In genomic region chr6:158938811-158939254, GRCh38 we compare ENCODE assay signal across 9 cellular contexts.
DNase-seq lines count a peak whose midpoint lies in the region; ATAC-seq and TF ChIP-seq lines count a peak whose summit lies in the region.
"Had no signal": no experiment of that assay in that cellular context is flagged by ENCODE, and none has a peak within 500 bp of the region (broad histone marks: within the 10 kb centered on the region; RNA-seq: fewer than 3 reads in every experiment).

No MANE protein-coding gene starts in this region.

- no TSS peak for BruUV-seq in Caco-2 (replicated peaks; lab: Mats Ljungman, UMichigan)

- H3K9me3 Mint-ChIP-seq in Caco-2 (ENCODE audit: unreplicated experiment), result no peaks in the 10 kb centered on the region

- H3K4me3 Mint-ChIP-seq in Caco-2 (ENCODE audit: unreplicated experiment), result peak overlapping the region; percentile 82

- no peaks in the 10 kb centered on the region for H3K36me3 Mint-ChIP-seq in Caco-2 (ENCODE audit: insufficient read depth, unreplicated experiment)

- intact Hi-C loops in Caco-2 (cut with micrococcal nuclease; ENCODE audit: unreplicated experiment), result no loop called here
- intact Hi-C loops in esophagus squamous epithelium (cut with DNase I), result no loop called here

- POLR2A ChIA-PET in Caco-2 (lab: Charles Lee) (interaction anchor here (1.2 kb wide), 1 partner anchor 69 kb away, joined by 5 read pairs; no protein-coding TSS in a partner anchor), RWPE1 (lab: Yijun Ruan, JAX; ENCODE audit: low non-redundant PET) (no interaction called here)

- CTCF ChIA-PET in Caco-2 (lab: Charles Lee), result interaction anchor here (0.7 to 1.4 kb wide), 2 partner anchors 8 to 73 kb away, joined by 4 to 6 read pairs; no protein-coding TSS in a partner anchor
- CTCF ChIA-PET in RWPE1 (lab: Yijun Ruan, JAX), result interaction anchor here (0.7 kb wide), 1 partner anchor 187 kb away, joined by 4 read pairs; no protein-coding TSS in a partner anchor

- no peaks in the 10 kb centered on the region for H3K9me3 ChIP-seq in Caco-2
- H3K9me3 ChIP-seq in RWPE2 (ENCODE audit: severe bottlenecking), result peaks cover 2% of the 10 kb centered on the region
- H3K9me3 ChIP-seq in esophagus squamous epithelium, result no peaks in the 10 kb centered on the region
- H3K9me3 ChIP-seq: ovary had no signal

- H3K4me3 ChIP-seq in Caco-2 (ENCODE audit: low read depth, low read length) (peak overlapping the region; percentile 27), RWPE2 (ENCODE audit: severe bottlenecking) (no peak overlapping the region), esophagus squamous epithelium (peak overlapping the region; percentile 12 to 48 (median 30))
- H3K4me3 ChIP-seq: ovary had no signal

- H3K27ac ChIP-seq in RWPE2 (ENCODE audit: poor library complexity, severe bottlenecking) (no peak overlapping the region), esophagus squamous epithelium (no peak overlapping the region), RWPE1 (no peak overlapping the region)
- H3K27ac ChIP-seq: ovary had no signal

- ATAC-seq in RWPE2 (ENCODE audit: low read depth), result peak; percentile 70
- ATAC-seq in GM21529 (IDR thresholded peaks at IDR 0.05; ENCODE audit: unreplicated experiment), result no peak

- H3K4me1 Mint-ChIP-seq in Caco-2 (ENCODE audit: low read depth, unreplicated experiment), result peaks cover 5% of the 10 kb centered on the region

- H3K4me1 ChIP-seq in Caco-2 (no peaks in the 10 kb centered on the region; the same call in 1 of the 2 replicates), RWPE2 (ENCODE audit: insufficient read depth, poor library complexity, severe bottlenecking) (no peaks in the 10 kb centered on the region), esophagus squamous epithelium (peaks cover 0 to 16% (median 5%) of the 10 kb centered on the region in 3 donors)

- DNase-seq in Caco-2 (peak; percentile 53 to 55), RWPE2 (ENCODE audit: low spot score) (no peak), esophagus squamous epithelium (lab: John Stamatoyannopoulos, UW) (no peak), retina (peak; percentile 47), RWPE1 (ENCODE audit: low spot score) (no peak), DMS 273 (lab: John Stamatoyannopoulos, UW; ENCODE audit: unreplicated experiment) (no peak), dermis blood vessel endothelial cell (no peak)

- H3K27me3 ChIP-seq in Caco-2 (replicated peaks; ENCODE audit: control insufficient read depth, insufficient read depth, low read length) (no peaks in the 10 kb centered on the region), RWPE2 (ENCODE audit: insufficient read depth, poor library complexity, severe bottlenecking) (no peaks in the 10 kb centered on the region), esophagus squamous epithelium (peaks cover 0 to 6% (median 0%) of the 10 kb centered on the region in 4 donors)
- H3K27me3 ChIP-seq: ovary had no signal

- WGBS in esophagus squamous epithelium, 2 donors, result 25 to 48% methylated on average over 18 to 23 of the region's 23 CpGs

- no peak for TF ChIP-seq POLR2A in esophagus squamous epithelium (IDR thresholded peaks at IDR 0.05)

- H3K27ac Mint-ChIP-seq in Caco-2 (ENCODE audit: unreplicated experiment), result peak overlapping the region; percentile 33

- no peak for TF ChIP-seq CTCF in Caco-2 (IDR thresholded peaks at IDR 0.05; ENCODE audit: insufficient read depth in 1 of 2, low read depth in 1 of 2, low read length in 1 of 2, severe bottlenecking in 1 of 2, unreplicated experiment in 1 of 2)
- TF ChIP-seq CTCF in RWPE2 (IDR thresholded peaks at IDR 0.05; ENCODE audit: poor library complexity, severe bottlenecking), result no peak
- no peak for TF ChIP-seq CTCF in esophagus squamous epithelium (IDR thresholded peaks at IDR 0.05)
- TF ChIP-seq CTCF in RWPE1 (conservative IDR thresholded peaks at IDR 0.05; ENCODE audit: low read depth), result no peak

- H3K36me3 ChIP-seq in Caco-2 (ENCODE audit: control insufficient read depth, insufficient read depth, low read length) (no peaks in the 10 kb centered on the region), RWPE2 (ENCODE audit: low read depth) (no peaks in the 10 kb centered on the region), esophagus squamous epithelium (no peaks in the 10 kb centered on the region)
- H3K36me3 ChIP-seq: ovary had no signal

- no peaks in the 10 kb centered on the region for H3K27me3 Mint-ChIP-seq in Caco-2 (ENCODE audit: insufficient read depth, unreplicated experiment)

Comparison
In these comparisons a context has a peak if more than half of its experiments do, and no peak if none do; other contexts are left out.
1. DNase-seq: peak in Caco-2 (2 of 2) and retina (single experiment); none in RWPE2 (single experiment), esophagus squamous epithelium (single experiment), RWPE1 (single experiment), DMS 273 (single experiment) and dermis blood vessel endothelial cell (single experiment).